22 cellular contexts compared by ENCODE assay signal in the genomic region with DNA sequence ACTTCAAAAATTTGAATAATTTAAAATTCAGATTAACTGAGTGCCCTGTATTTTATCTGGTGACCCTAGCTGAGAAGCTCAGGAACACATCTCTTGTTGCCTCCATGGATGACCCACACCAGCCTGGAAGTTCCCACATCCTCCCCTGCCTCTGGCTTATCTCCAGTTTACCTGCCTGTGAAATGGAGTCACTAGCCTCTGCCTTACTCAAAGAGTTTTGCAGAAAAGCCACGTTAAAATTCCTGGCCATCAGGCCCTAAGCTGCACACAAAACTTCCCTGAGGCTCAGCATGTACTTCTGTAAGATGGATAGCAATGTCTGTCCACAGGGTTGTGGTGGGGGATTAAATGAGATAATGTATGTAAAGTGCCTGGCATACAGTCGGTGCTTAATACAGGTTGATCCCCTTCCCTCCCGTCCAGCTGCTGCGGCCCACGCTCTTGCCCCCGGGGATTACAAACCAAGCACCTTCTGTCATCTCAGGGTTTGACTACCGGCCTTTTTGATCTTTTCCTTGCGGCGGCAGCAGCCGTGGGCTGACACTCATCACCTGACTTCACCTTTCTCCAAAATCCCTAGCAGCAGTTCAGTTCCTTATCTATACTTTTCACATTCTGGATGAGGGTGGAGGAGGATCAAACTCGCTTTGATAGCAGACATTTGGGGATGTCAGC.
"Had no signal": no experiment of that assay in that cellular context is flagged by ENCODE, and none has a peak within 500 bp of the region (broad histone marks: within the 10 kb centered on the region; RNA-seq: fewer than 3 reads in every experiment).

No MANE protein-coding gene starts in this region.

- ATAC-seq: natural killer cell, right lobe of liver had no signal

- H3K4me1 Mint-ChIP-seq: mesothelial cell of epicardium, naive B cell, natural killer cell had no signal

- H3K9me3 Mint-ChIP-seq: mesothelial cell of epicardium; natural killer cell; stimulated activated naive CD8-positive, alpha-beta T cell treated with anti-CD3 and anti-CD28 coated beads, Interleukin-15, Interleukin-2, amounts not matched to agents 100 ng/mL and 50 ng/mL, for 24 hours had no signal

- H3K9me3 ChIP-seq: left ventricle myocardium inferior, ovary, right atrium auricular region, right lobe of liver, suprapubic skin, thoracic aorta, tibial nerve, upper lobe of left lung, vagina had no signal

- H3K36me3 Mint-ChIP-seq: mesothelial cell of epicardium, naive B cell, natural killer cell had no signal

- H3K27ac Mint-ChIP-seq: mesothelial cell of epicardium; natural killer cell; progenitor cell of endocrine pancreas; stimulated activated naive CD8-positive, alpha-beta T cell treated with anti-CD3 and anti-CD28 coated beads, Interleukin-15, Interleukin-2, amounts not matched to agents 100 ng/mL and 50 ng/mL, for 24 hours had no signal

- H3K36me3 ChIP-seq: left ventricle myocardium inferior, ovary, right atrium auricular region, right lobe of liver, suprapubic skin, thoracic aorta, tibial nerve, upper lobe of left lung, vagina had no signal

- H3K4me3 ChIP-seq: hepatocyte, left ventricle myocardium inferior, lung, ovary, right atrium auricular region, right lobe of liver, smooth muscle cell, suprapubic skin, thoracic aorta, tibial nerve, upper lobe of left lung, vagina had no signal

- H3K27me3 ChIP-seq: hepatocyte, ovary, right atrium auricular region, right lobe of liver, suprapubic skin, tibial nerve, upper lobe of left lung, vagina had no signal

- H3K4me2 ChIP-seq: hepatocyte, smooth muscle cell had no signal

- H3K4me3 Mint-ChIP-seq: mesothelial cell of epicardium; naive B cell; natural killer cell; stimulated activated naive CD8-positive, alpha-beta T cell treated with anti-CD3 and anti-CD28 coated beads, Interleukin-15, Interleukin-2, amounts not matched to agents 100 ng/mL and 50 ng/mL, for 24 hours had no signal

- H2AFZ ChIP-seq: hepatocyte had no signal

- H3K79me2 ChIP-seq: hepatocyte had no signal

- H3K4me1 ChIP-seq: left ventricle myocardium inferior, right atrium auricular region, right lobe of liver, suprapubic skin, tibial nerve, upper lobe of left lung, vagina had no signal

- H3K27ac ChIP-seq: hepatocyte, left ventricle myocardium inferior, ovary, right atrium auricular region, right lobe of liver, suprapubic skin, thoracic aorta, tibial nerve, upper lobe of left lung, vagina had no signal

- DNase-seq: islet precursor cell; left ventricle myocardium inferior; mesendoderm; naive B cell; natural killer cell; ovary; right lobe of liver; stimulated activated CD4-positive, alpha-beta T cell treated with anti-CD3 and anti-CD28 coated beads, Interleukin-1b, Interleukin-23, amount 100 ng/mL, for 48 hours; stimulated activated CD4-positive, alpha-beta T cell treated with anti-CD3 and anti-CD28 coated beads, Interleukin-2, amount 100 ng/mL, for 48 hours; stimulated activated naive CD4-positive, alpha-beta T cell had no signal
